Comparison of ENCODE assay signal across 1 cellular context in genomic region chr3:134456121-134456520, GRCh38.
TF ChIP-seq lines count a peak whose summit lies in the region.

No MANE protein-coding gene starts in this region.

TF ChIP-seq in IMR-90, 13 proteins besides CTCF, POLR2A, EP300 and RAD21:
- TF ChIP-seq, protein P1, sequence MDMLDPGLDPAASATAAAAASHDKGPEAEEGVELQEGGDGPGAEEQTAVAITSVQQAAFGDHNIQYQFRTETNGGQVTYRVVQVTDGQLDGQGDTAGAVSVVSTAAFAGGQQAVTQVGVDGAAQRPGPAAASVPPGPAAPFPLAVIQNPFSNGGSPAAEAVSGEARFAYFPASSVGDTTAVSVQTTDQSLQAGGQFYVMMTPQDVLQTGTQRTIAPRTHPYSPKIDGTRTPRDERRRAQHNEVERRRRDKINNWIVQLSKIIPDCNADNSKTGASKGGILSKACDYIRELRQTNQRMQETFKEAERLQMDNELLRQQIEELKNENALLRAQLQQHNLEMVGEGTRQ (IDR thresholded peaks at IDR 0.05; ENCODE audit: low read depth, low read length), result no peak
- no peak for TF ChIP-seq CEBPB (IDR thresholded peaks at IDR 0.05; ENCODE audit: low read depth, low read length)
- TF ChIP-seq NFE2L2 (IDR thresholded peaks at IDR 0.05; ENCODE audit: low read depth, low read length), result no peak
- no peak for TF ChIP-seq RFX5 (IDR thresholded peaks at IDR 0.05; ENCODE audit: low read depth, low read length)
- no peak for TF ChIP-seq SMC3 (IDR thresholded peaks at IDR 0.05; ENCODE audit: low read depth, low read length)
- TF ChIP-seq MAFK (IDR thresholded peaks at IDR 0.05; ENCODE audit: low read depth, low read length), result no peak
- no peak for TF ChIP-seq MXI1 (IDR thresholded peaks at IDR 0.05; ENCODE audit: borderline replicate concordance, low read depth, low read length)
- TF ChIP-seq ELK1 (IDR thresholded peaks at IDR 0.05; ENCODE audit: borderline replicate concordance, low read depth, low read length), result no peak
